Comparison of ENCODE assay signal across 22 cellular contexts in genomic region chr16:48160575-48160974, GRCh38. TPM values are rescaled to one million over a fixed set of nuclear protein-coding genes. Genes with fewer than 3 reads are reported as not detected.
DNase-seq lines count a peak whose midpoint lies in the region; ATAC-seq and TF ChIP-seq lines count a peak whose summit lies in the region.
"Had no signal": no experiment of that assay in that cellular context is flagged by ENCODE, and none has a peak within 500 bp of the region (broad histone marks: within the 10 kb centered on the region; RNA-seq: fewer than 3 reads in every experiment).

No MANE protein-coding gene starts in this region.

- no peak overlapping the region for H3K4me3 Mint-ChIP-seq in chondrocyte (ENCODE audit: unreplicated experiment)
- no peak overlapping the region for H3K4me3 Mint-ChIP-seq in activated CD8-positive, alpha-beta memory T cell treated with anti-CD3 and anti-CD28 coated beads, Interleukin-2, amount 10 ng/mL, durations not matched to agents 7 days and 5 days
- H3K4me3 Mint-ChIP-seq: CD4-positive, CD25-positive, alpha-beta regulatory T cell; CD8-positive, alpha-beta memory T cell; HFFc6 had no signal

- TF ChIP-seq POLR2A in thyroid gland (IDR thresholded peaks at IDR 0.05), result no peak

- peaks cover 0 to 17% of the 10 kb centered on the region in 2 donors for H3K4me1 ChIP-seq in thyroid gland
- H3K4me1 ChIP-seq: BE2C had no signal

- peak; percentile 27 for DNase-seq in M059J (ENCODE audit: low read depth)
- peak; percentile 65 for DNase-seq in amniotic epithelial cell (ENCODE audit: low read depth)
- peak; percentile 47 for DNase-seq in fibroblast of mammary gland (ENCODE audit: low read depth)
- DNase-seq in thyroid gland, result peak; percentile 37 to 39
- no peak for DNase-seq in chondrocyte (ENCODE audit: low spot score)
- no peak for DNase-seq in activated CD8-positive, alpha-beta memory T cell treated with anti-CD3 and anti-CD28 coated beads, Interleukin-2, amount 10 ng/mL, durations not matched to agents 7 days and 5 days
- DNase-seq: ACHN; BE2C; C1 segment of cervical spinal cord; CD4-positive, CD25-positive, alpha-beta regulatory T cell; CD8-positive, alpha-beta memory T cell; COR-L47; DMS79; GDM1; GM23248; HFFc6 had no signal

- CTCF ChIA-PET in activated CD8-positive, alpha-beta memory T cell treated with anti-CD3 and anti-CD28 coated beads, Interleukin-2, amount 10 ng/mL, durations not matched to agents 7 days and 5 days (lab: Charles Lee), result interaction anchor here (1.2 kb wide), 1 partner anchor 10 kb away, joined by 3 read pairs; no protein-coding TSS in a partner anchor

- H3K27ac Mint-ChIP-seq in chondrocyte (ENCODE audit: unreplicated experiment), result no peak overlapping the region
- H3K27ac Mint-ChIP-seq in activated CD8-positive, alpha-beta memory T cell treated with anti-CD3 and anti-CD28 coated beads, Interleukin-2, amount 10 ng/mL, durations not matched to agents 7 days and 5 days, result no peak overlapping the region
- H3K27ac Mint-ChIP-seq: CD4-positive, CD25-positive, alpha-beta regulatory T cell; CD8-positive, alpha-beta memory T cell; HFFc6 had no signal

- H3K4me1 Mint-ChIP-seq in chondrocyte (ENCODE audit: low read depth), result peaks cover 15% of the 10 kb centered on the region
- H3K4me1 Mint-ChIP-seq in activated CD8-positive, alpha-beta memory T cell treated with anti-CD3 and anti-CD28 coated beads, Interleukin-2, amount 10 ng/mL, durations not matched to agents 7 days and 5 days, result peaks cover 30% of the 10 kb centered on the region

- H3K36me3 ChIP-seq in thyroid gland, result no peaks in the 10 kb centered on the region
- H3K36me3 ChIP-seq: BE2C had no signal

- no peaks in the 10 kb centered on the region for H3K27me3 ChIP-seq in thyroid gland
- H3K27me3 ChIP-seq: BE2C had no signal

- ATAC-seq in GM18868 (IDR thresholded peaks at IDR 0.05; ENCODE audit: unreplicated experiment), result no peak
- ATAC-seq in activated CD8-positive, alpha-beta memory T cell treated with anti-CD3 and anti-CD28 coated beads, Interleukin-2, amount 10 ng/mL, durations not matched to agents 7 days and 5 days, result no peak
- ATAC-seq: HCT116 had no signal

- 31 to 44% methylated on average over 6 of the region's 6 CpGs for WGBS in thyroid gland, 2 donors

- TF ChIP-seq CTCF in fibroblast of mammary gland (conservative IDR thresholded peaks at IDR 0.05; ENCODE audit: control insufficient read depth, insufficient read depth, low read depth, low read length) (no peak), thyroid gland (IDR thresholded peaks at IDR 0.05) (no peak), chondrocyte (IDR thresholded peaks at IDR 0.05) (no peak)

- H3K27ac ChIP-seq in thyroid gland, result no peak overlapping the region
- H3K27ac ChIP-seq: GM23248, HL-60 had no signal

- H3K4me3 ChIP-seq in fibroblast of mammary gland (ENCODE audit: control insufficient read depth, low read depth, low read length) (no peak overlapping the region), thyroid gland (replicated peaks in 1 of 3) (no peak overlapping the region)
- H3K4me3 ChIP-seq: GM23248 had no signal

- intact Hi-C loops in thyroid gland (cut with DNase I), result loop anchor here (10.0 kb wide), 1 partner anchor 1126 kb away; no protein-coding TSS in a partner anchor

- H3K9me3 ChIP-seq in thyroid gland, result no peaks in the 10 kb centered on the region
- H3K9me3 ChIP-seq: BE2C had no signal

- no peaks in the 10 kb centered on the region for H3K36me3 Mint-ChIP-seq in chondrocyte (ENCODE audit: low read depth)
- no peaks in the 10 kb centered on the region for H3K36me3 Mint-ChIP-seq in activated CD8-positive, alpha-beta memory T cell treated with anti-CD3 and anti-CD28 coated beads, Interleukin-2, amount 10 ng/mL, durations not matched to agents 7 days and 5 days
- H3K36me3 Mint-ChIP-seq: CD4-positive, CD25-positive, alpha-beta regulatory T cell; CD8-positive, alpha-beta memory T cell had no signal

- no peaks in the 10 kb centered on the region for H3K27me3 Mint-ChIP-seq in chondrocyte (ENCODE audit: low read depth)
- H3K27me3 Mint-ChIP-seq in activated CD8-positive, alpha-beta memory T cell treated with anti-CD3 and anti-CD28 coated beads, Interleukin-2, amount 10 ng/mL, durations not matched to agents 7 days and 5 days, result peaks cover 40% of the 10 kb centered on the region

- no peaks in the 10 kb centered on the region for H3K9me3 Mint-ChIP-seq in chondrocyte (ENCODE audit: low read depth)
- no peaks in the 10 kb centered on the region for H3K9me3 Mint-ChIP-seq in activated CD8-positive, alpha-beta memory T cell treated with anti-CD3 and anti-CD28 coated beads, Interleukin-2, amount 10 ng/mL, durations not matched to agents 7 days and 5 days (ENCODE audit: low read depth)
- H3K9me3 Mint-ChIP-seq: CD8-positive, alpha-beta memory T cell; HFFc6 had no signal

RNA-seq across cellular contexts. Expression of gene ABCC12, which starts 4.8 kb away (rescaled TPM):
- total RNA-seq in M059J (2014; rRNA removed; shearing (Covaris generic)), result 0.02 TPM in 1 of 2 replicates, not detected in the other
- total RNA-seq in thyroid gland, result under 1 TPM in 1 of 4 donors, not detected in 3; 0.13 TPM
- not detected in 3 replicates for total RNA-seq in chondrocyte
- total RNA-seq in activated CD8-positive, alpha-beta memory T cell treated with anti-CD3 and anti-CD28 coated beads, Interleukin-2, amount 10 ng/mL, durations not matched to agents 7 days and 5 days, result not detected
- total RNA-seq: A172; CD4-positive, CD25-positive, alpha-beta regulatory T cell; CD8-positive, alpha-beta memory T cell; Daoy; GM23248; HFFc6; HT1080 had no signal

Comparison
In these comparisons a context has a peak if more than half of its experiments do, and no peak if none do; other contexts are left out.
1. DNase-seq: peak in M059J (single experiment), amniotic epithelial cell (single experiment), fibroblast of mammary gland (single experiment) and thyroid gland (2 of 2); none in chondrocyte (single experiment) and activated CD8-positive, alpha-beta memory T cell treated with anti-CD3 and anti-CD28 coated beads, Interleukin-2, amount 10 ng/mL, durations not matched to agents 7 days and 5 days (single experiment).